Comparison of ENCODE assay signal across 2 cellular contexts in genomic region chr20:35274172-35275092, GRCh38.
TF ChIP-seq lines count a peak whose summit lies in the region.

No MANE protein-coding gene starts in this region.

TF ChIP-seq in GM12891, 5 proteins besides CTCF, POLR2A, EP300 and RAD21 (continued from another document):
- no peak for TF ChIP-seq POU2F2 (IDR thresholded peaks at IDR 0.05; ENCODE audit: low read depth, low read length)
- TF ChIP-seq SPI1 (IDR thresholded peaks at IDR 0.05; ENCODE audit: low read depth, low read length) = no peak
- TF ChIP-seq PAX5 (IDR thresholded peaks at IDR 0.05; ENCODE audit: insufficient read depth, low read length, severe bottlenecking) = no peak

TF ChIP-seq in endothelial cell of umbilical vein, 7 proteins besides CTCF, POLR2A, EP300 and RAD21 (continued from another document):
- TF ChIP-seq MAX (IDR thresholded peaks at IDR 0.05; ENCODE audit: insufficient read depth, insufficient read length) (no peak), GATA2 (IDR thresholded peaks at IDR 0.05; ENCODE audit: insufficient read depth, insufficient read length, low read depth, low read length) (no peak), JUN (IDR thresholded peaks at IDR 0.05; ENCODE audit: borderline replicate concordance, insufficient read depth, insufficient read length, low read depth) (no peak), EZH2 (IDR thresholded peaks at IDR 0.05; ENCODE audit: borderline replicate concordance, low read depth, low read length, severe bottlenecking) (no peak), MYC (IDR thresholded peaks at IDR 0.05; ENCODE audit: low read depth, low read length) (no peak)
TF ChIP-seq in endothelial cell of umbilical vein: peak in this region for 0.
